In the genomic region with DNA sequence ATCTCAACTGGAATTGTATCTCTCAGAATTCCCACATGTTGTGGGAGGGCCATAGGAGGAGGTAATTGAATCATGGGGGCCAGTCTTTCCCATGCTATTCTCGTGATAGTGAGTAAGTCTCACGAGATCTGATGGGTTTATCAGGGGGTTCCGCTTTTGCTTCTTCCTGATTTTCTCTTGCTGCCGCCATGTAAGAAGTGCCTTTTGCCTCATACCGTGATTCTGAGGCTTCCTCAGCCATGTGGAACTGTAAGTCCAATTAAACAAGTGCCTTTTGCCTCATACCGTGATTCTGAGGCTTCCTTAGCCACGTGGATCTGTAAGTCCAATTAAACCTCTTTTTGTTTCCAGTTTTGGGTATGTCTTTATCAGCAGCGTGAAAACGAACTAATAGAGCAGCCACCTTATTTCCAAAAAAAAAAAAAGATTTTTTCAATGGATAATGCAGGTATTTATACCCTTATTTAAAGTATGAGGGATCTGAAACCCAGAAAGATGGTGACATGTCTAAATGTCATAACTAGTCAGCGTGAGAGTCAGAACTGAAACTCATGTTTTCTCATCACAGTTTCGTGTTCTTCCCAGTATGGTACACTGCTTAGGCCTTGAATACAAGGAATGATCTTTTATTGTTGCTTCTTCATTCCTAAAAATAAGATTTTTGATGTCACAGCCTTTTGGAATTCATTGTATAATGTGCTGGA, we compare ENCODE assay signal across 27 cellular contexts.
DNase-seq lines count a peak whose midpoint lies in the region; ATAC-seq, FAIRE-seq and TF ChIP-seq lines count a peak whose summit lies in the region.
"Had no signal": no experiment of that assay in that cellular context is flagged by ENCODE, and none has a peak within 500 bp of the region (broad histone marks: within the 10 kb centered on the region; RNA-seq: fewer than 3 reads in every experiment).

No MANE protein-coding gene starts in this region.

- POLR2A ChIA-PET in OCI-LY7 (lab: Charles Lee): no interaction called here

- intact Hi-C loops in dendritic cell treated with granulocyte-macrophage colony-stimulating factor and Interleukin-4, amounts not matched to agents 40 ng/mL and 50 ng/mL, for 4 days (cut with micrococcal nuclease): no loop called here
- intact Hi-C loops in OCI-LY7 (cut with micrococcal nuclease; ENCODE audit: unreplicated experiment): no loop called here

- H3K27ac ChIP-seq in Karpas-422 (ENCODE audit: low read length): no peak overlapping the region
- H3K27ac ChIP-seq in OCI-LY7 (ENCODE audit: low read depth, low read length, poor library complexity, severe bottlenecking): no peak overlapping the region
- H3K27ac ChIP-seq: adrenal gland, dorsolateral prefrontal cortex, left ventricle myocardium inferior, SK-N-MC, thoracic aorta, vagina had no signal

- TF ChIP-seq CTCF in GM12865 (IDR thresholded peaks at IDR 0.05; ENCODE audit: insufficient read depth, low read depth, low read length, missing control alignments) (no peak), OCI-LY7 (conservative IDR thresholded peaks at IDR 0.05; ENCODE audit: low read length) (no peak)

- ATAC-seq in GM19023 (IDR thresholded peaks at IDR 0.05; ENCODE audit: unreplicated experiment) (no peak), HG03571 (IDR thresholded peaks at IDR 0.05; ENCODE audit: unreplicated experiment) (no peak)
- ATAC-seq: sciatic nerve; stimulated activated naive CD8-positive, alpha-beta T cell treated with anti-CD3 and anti-CD28 coated beads, Interleukin-15, Interleukin-2, amounts not matched to agents 100 U/mL and 50 U/mL, for 24 hours had no signal

- H4K20me1 ChIP-seq in Karpas-422 (ENCODE audit: insufficient read depth, low read depth, low read length) (no peaks in the 10 kb centered on the region), OCI-LY7 (ENCODE audit: insufficient read depth, low read length) (no peaks in the 10 kb centered on the region)

- DNase-seq in GM12865 (ENCODE audit: low read depth) (peak; percentile 66), GM19239 (ENCODE audit: insufficient read length, low spot score) (no peak), Karpas-422 (peak; percentile 79), SKM-1 treated with dmso at 0.1 percent for 144 hours (lab: John Stamatoyannopoulos, UW; ENCODE audit: unreplicated experiment) (no peak), OCI-LY7 (ENCODE audit: low spot score) (no peak)
- DNase-seq: activated T-cell treated with anti-CD3 and anti-CD28 coated beads, Interleukin-2, amount 50 U/mL, for 4 hours; adrenal gland; C1 segment of cervical spinal cord; cerebellar nuclear complex; DND-41; dorsolateral prefrontal cortex; left ventricle myocardium inferior; NCI-H1417; NCI-H2081; NCI-H345; NCI-H774; OCI-M1; stimulated activated naive CD8-positive, alpha-beta T cell treated with anti-CD3 and anti-CD28 coated beads, Interleukin-15, Interleukin-2, amounts not matched to agents 100 U/mL and 50 U/mL, for 24 hours had no signal

- H3K9me3 Mint-ChIP-seq in dendritic cell treated with granulocyte-macrophage colony-stimulating factor and Interleukin-4, amounts not matched to agents 40 ng/mL and 50 ng/mL, for 4 days: peaks cover 8% of the 10 kb centered on the region
- H3K9me3 Mint-ChIP-seq: activated T-cell treated with anti-CD3 and anti-CD28 coated beads, Interleukin-2, amount 50 U/mL, for 4 hours had no signal

- H3K79me2 ChIP-seq in Karpas-422 (ENCODE audit: low read length): peaks cover 35% of the 10 kb centered on the region
- H3K79me2 ChIP-seq in OCI-LY7 (ENCODE audit: insufficient read depth, low read depth, low read length): no peaks in the 10 kb centered on the region

- H3K27me3 ChIP-seq in Karpas-422 (ENCODE audit: low read length): no peaks in the 10 kb centered on the region
- H3K27me3 ChIP-seq: adrenal gland, dorsolateral prefrontal cortex, vagina had no signal

- CTCF ChIA-PET in OCI-LY7 (lab: Charles Lee; ENCODE audit: unreplicated experiment): no interaction called here

- no peak overlapping the region for H3K4me3 Mint-ChIP-seq in dendritic cell treated with granulocyte-macrophage colony-stimulating factor and Interleukin-4, amounts not matched to agents 40 ng/mL and 50 ng/mL, for 4 days
- H3K4me3 Mint-ChIP-seq: activated T-cell treated with anti-CD3 and anti-CD28 coated beads, Interleukin-2, amount 50 U/mL, for 4 hours; brain; T-helper 1 cell treated with Interleukin-12 subunit alpha and Interleukin-12 subunit beta and Interleukin-4 antibody, amounts not matched to agents 30 μg/mL and 1 μg/mL, for 36 hours had no signal

- H3K4me3 ChIP-seq in GM12865 (ENCODE audit: low read depth, low read length) (no peak overlapping the region), Karpas-422 (ENCODE audit: low read length) (peak overlapping the region; percentile 62), OCI-LY7 (ENCODE audit: low read depth, low read length, poor library complexity, severe bottlenecking) (no peak overlapping the region)
- H3K4me3 ChIP-seq: adrenal gland, dorsolateral prefrontal cortex, left ventricle myocardium inferior, SK-N-MC, thoracic aorta, vagina had no signal

- peaks cover 8% of the 10 kb centered on the region for H3K36me3 Mint-ChIP-seq in dendritic cell treated with granulocyte-macrophage colony-stimulating factor and Interleukin-4, amounts not matched to agents 40 ng/mL and 50 ng/mL, for 4 days (ENCODE audit: low read depth)

- FAIRE-seq in GM19239 (lab: Jason Lieb, UNC): peak; percentile 94

- no TSS peak for BruUV-seq in OCI-LY7 (replicated peaks; lab: Mats Ljungman, UMichigan)

- H3K36me3 ChIP-seq in Karpas-422 (ENCODE audit: insufficient read depth, low read length) (0 out of 2 replicates have a peak, but pooled peaks cover 4% of the 10 kb centered on the region), OCI-LY7 (ENCODE audit: insufficient read depth, low read length) (no peaks in the 10 kb centered on the region)
- H3K36me3 ChIP-seq: adrenal gland, thoracic aorta, vagina had no signal

- H3K9me2 ChIP-seq in Karpas-422 (replicated peaks; ENCODE audit: insufficient read depth, low read length) (no peaks in the 10 kb centered on the region), OCI-LY7 (ENCODE audit: insufficient read depth, low read length) (no peaks in the 10 kb centered on the region)

- peak overlapping the region; percentile 63 for H3K9ac ChIP-seq in Karpas-422 (ENCODE audit: low read length)

- peaks cover 28% of the 10 kb centered on the region for H3K4me1 ChIP-seq in Karpas-422 (ENCODE audit: low read length)
- H3K4me1 ChIP-seq in OCI-LY7 (ENCODE audit: insufficient read depth, low read length, poor library complexity, severe bottlenecking): peaks cover 6% of the 10 kb centered on the region

- H3K27me3 Mint-ChIP-seq in dendritic cell treated with granulocyte-macrophage colony-stimulating factor and Interleukin-4, amounts not matched to agents 40 ng/mL and 50 ng/mL, for 4 days: no peaks in the 10 kb centered on the region
- H3K27me3 Mint-ChIP-seq: brain had no signal

- peaks cover 21% of the 10 kb centered on the region for H3K4me1 Mint-ChIP-seq in dendritic cell treated with granulocyte-macrophage colony-stimulating factor and Interleukin-4, amounts not matched to agents 40 ng/mL and 50 ng/mL, for 4 days (ENCODE audit: low read depth)

- H3K4me2 ChIP-seq in Karpas-422 (ENCODE audit: low read depth, low read length, poor library complexity, severe bottlenecking) (peak overlapping the region; percentile 65), OCI-LY7 (ENCODE audit: low read length) (no peak overlapping the region)

- H3K27ac Mint-ChIP-seq in dendritic cell treated with granulocyte-macrophage colony-stimulating factor and Interleukin-4, amounts not matched to agents 40 ng/mL and 50 ng/mL, for 4 days: peak overlapping the region; percentile 64
- H3K27ac Mint-ChIP-seq: T-helper 1 cell treated with Interleukin-12 subunit alpha and Interleukin-12 subunit beta and Interleukin-4 antibody, amounts not matched to agents 30 μg/mL and 1 μg/mL, for 36 hours had no signal

- H2AFZ ChIP-seq in Karpas-422 (ENCODE audit: low read length): 0 out of 2 replicates have a peak overlapping the region, but pooled peaks have one; percentile 13
- no peak overlapping the region for H2AFZ ChIP-seq in OCI-LY7 (ENCODE audit: low read length)

- H3K9me3 ChIP-seq in Karpas-422 (ENCODE audit: low read length): no peaks in the 10 kb centered on the region
- H3K9me3 ChIP-seq in OCI-LY7 (ENCODE audit: low read length): no peaks in the 10 kb centered on the region
- H3K9me3 ChIP-seq: adrenal gland, left ventricle myocardium inferior, thoracic aorta, vagina had no signal

Comparison
In these comparisons a context has a peak if more than half of its experiments do, and no peak if none do; other contexts are left out.
1. DNase-seq: peak in GM12865 (single experiment) and Karpas-422 (single experiment); none in GM19239 (single experiment), SKM-1 treated with dmso at 0.1 percent for 144 hours (single experiment) and OCI-LY7 (single experiment).